1 cellular context compared by ENCODE assay signal in the genomic region with DNA sequence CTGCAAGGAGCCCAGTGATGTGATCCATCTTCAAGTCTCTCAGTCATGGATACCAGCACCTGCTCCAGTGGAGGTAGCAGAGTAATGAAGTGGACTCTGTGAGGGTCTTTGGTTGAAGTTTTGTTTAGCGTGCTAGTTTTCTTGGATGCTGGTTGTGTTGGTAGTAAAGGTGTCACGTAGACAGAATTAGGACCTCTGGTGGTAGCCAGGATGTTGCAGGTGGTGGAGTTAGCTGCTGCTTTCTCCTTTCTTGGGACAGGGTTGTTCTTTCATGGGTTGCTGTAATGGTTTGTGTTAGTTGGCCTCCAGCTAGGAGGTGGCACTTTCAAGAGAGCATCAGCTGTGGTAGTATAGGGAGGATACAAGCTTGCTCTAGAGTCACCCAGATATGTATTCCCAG.
TF ChIP-seq lines count a peak whose summit lies in the region.

No MANE protein-coding gene starts in this region.

TF ChIP-seq in HCT116, 20 proteins besides CTCF, POLR2A, EP300 and RAD21 (continued from another document):
- TF ChIP-seq POLR2AphosphoS5 (IDR thresholded peaks at IDR 0.05; ENCODE audit: low read depth, low read length): no peak
- TF ChIP-seq SIN3A (IDR thresholded peaks at IDR 0.05; ENCODE audit: low read depth): no peak
- TF ChIP-seq CEBPB (IDR thresholded peaks at IDR 0.05; ENCODE audit: low read depth): no peak
- no peak for TF ChIP-seq TCF7L2 (IDR thresholded peaks at IDR 0.05; ENCODE audit: borderline replicate concordance, extremely low read depth, insufficient read depth, insufficient read length)
- no peak for TF ChIP-seq JUND (IDR thresholded peaks at IDR 0.05)
- no peak for TF ChIP-seq ATF3 (IDR thresholded peaks at IDR 0.05)
